In genomic region chr14:80546056-80546854, GRCh38 we compare ENCODE assay signal across 21 cellular contexts.
A peak's percentile ranks its signal among the peaks of the same experiment; 100 is the strongest.
DNase-seq lines count a peak whose midpoint lies in the region; ATAC-seq and TF ChIP-seq lines count a peak whose summit lies in the region.
"Had no signal": no experiment of that assay in that cellular context is flagged by ENCODE, and none has a peak within 500 bp of the region (broad histone marks: within the 10 kb centered on the region; RNA-seq: fewer than 3 reads in every experiment).

No MANE protein-coding gene starts in this region.

- TF ChIP-seq CTCF in fibroblast of pulmonary artery (IDR thresholded peaks at IDR 0.05; ENCODE audit: low read length, missing control alignments): peak; percentile 2

- peak; percentile 9 for DNase-seq in NCI-H526 treated with DMSO at 0.1 percent for 48 hours (lab: John Stamatoyannopoulos, UW)
- DNase-seq in fibroblast of pulmonary artery (ENCODE audit: low read depth): peak; percentile 7
- no peak for DNase-seq in HCEC 1CT
- DNase-seq in middle frontal gyrus (ENCODE audit: extremely low spot score, low spot score): no peak
- DNase-seq: 8988T, DMS 273 treated with DMSO at 0.1 percent for 48 hours, GF-D8, Kasumi-1, MG63, NCI-H1048, NCI-H1436 treated with DMSO at 0.1 percent for 48 hours, NCI-H2029, NCI-H345, NCI-H524 treated with DMSO at 0.1 percent for 48 hours, PC-9, SJCRH30 had no signal

- no peak overlapping the region for H3K4me3 ChIP-seq in fibroblast of pulmonary artery (replicated peaks; ENCODE audit: low read depth, low read length)
- H3K4me3 ChIP-seq: HAP-1, MG63, PC-9, SJCRH30 had no signal

- ATAC-seq in GM18861 (IDR thresholded peaks at IDR 0.05; ENCODE audit: unreplicated experiment) (peak; percentile 63), HG02759 (IDR thresholded peaks at IDR 0.05; ENCODE audit: unreplicated experiment) (peak; percentile 54), HG03175 (IDR thresholded peaks at IDR 0.05; ENCODE audit: unreplicated experiment) (no peak), GM21528 (IDR thresholded peaks at IDR 0.05; ENCODE audit: low FRiP score, unreplicated experiment) (no peak)

Comparison
In these comparisons a context has a peak if more than half of its experiments do, and no peak if none do; other contexts are left out.
1. ATAC-seq: peak in GM18861 (single experiment) and HG02759 (single experiment); none in HG03175 (single experiment) and GM21528 (single experiment).
2. DNase-seq: peak in NCI-H526 treated with DMSO at 0.1 percent for 48 hours (single experiment) and fibroblast of pulmonary artery (single experiment); none in HCEC 1CT (single experiment) and middle frontal gyrus (single experiment).